ENCODE assay signal across 20 cellular contexts in the genomic region with DNA sequence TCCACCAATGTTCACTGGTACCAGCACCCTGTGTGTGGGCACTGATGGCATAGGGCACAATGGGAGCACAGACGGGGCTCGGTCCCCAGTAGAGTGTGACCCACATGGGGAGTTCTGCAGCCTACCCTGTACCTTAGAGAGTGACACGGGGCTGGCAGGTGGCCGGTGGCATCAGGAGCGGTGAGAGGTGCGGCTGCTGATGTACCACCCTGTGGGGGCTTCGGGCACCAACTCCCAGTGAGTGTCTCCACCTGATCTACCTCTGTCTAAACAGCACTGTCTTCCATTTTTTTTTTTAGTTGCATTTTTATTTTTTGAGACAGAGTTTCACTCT. TPM values are rescaled to one million over a fixed set of nuclear protein-coding genes. Genes with fewer than 3 reads are reported as not detected.
"Had no signal": no experiment of that assay in that cellular context is flagged by ENCODE, and none has a peak within 500 bp of the region (broad histone marks: within the 10 kb centered on the region; RNA-seq: fewer than 3 reads in every experiment).

No MANE protein-coding gene starts in this region.

- H3K9ac ChIP-seq: SK-N-SH had no signal

- H3K9me3 ChIP-seq: SK-N-SH had no signal

- H3K4me2 ChIP-seq: SK-N-SH had no signal

- DNase-seq: KBM-7, MV-4-11, NCI-H1048, NCI-H1105, NCI-H1417, NCI-H1436 treated with DMSO at 0.1 percent for 48 hours, NCI-H1694, NCI-H187 treated with DMSO at 0.1 percent for 48 hours, NCI-H2029 treated with DMSO at 0.1 percent for 48 hours, NCI-H2227 treated with DMSO at 0.1 percent for 48 hours, NCI-H524, NCI-H526 treated with DMSO at 0.1 percent for 48 hours, NCI-H774, RPMI8226, SHP77, SK-N-SH had no signal

- FAIRE-seq: RCC 7860 had no signal

RNA-seq across cellular contexts. Expression of gene JAKMIP3, which starts 4.1 kb away (rescaled TPM):
- total RNA-seq: HT-29, LHCN-M2, MCF 10A had no signal
